Comparison of ENCODE assay signal across 8 cellular contexts in the genomic region with DNA sequence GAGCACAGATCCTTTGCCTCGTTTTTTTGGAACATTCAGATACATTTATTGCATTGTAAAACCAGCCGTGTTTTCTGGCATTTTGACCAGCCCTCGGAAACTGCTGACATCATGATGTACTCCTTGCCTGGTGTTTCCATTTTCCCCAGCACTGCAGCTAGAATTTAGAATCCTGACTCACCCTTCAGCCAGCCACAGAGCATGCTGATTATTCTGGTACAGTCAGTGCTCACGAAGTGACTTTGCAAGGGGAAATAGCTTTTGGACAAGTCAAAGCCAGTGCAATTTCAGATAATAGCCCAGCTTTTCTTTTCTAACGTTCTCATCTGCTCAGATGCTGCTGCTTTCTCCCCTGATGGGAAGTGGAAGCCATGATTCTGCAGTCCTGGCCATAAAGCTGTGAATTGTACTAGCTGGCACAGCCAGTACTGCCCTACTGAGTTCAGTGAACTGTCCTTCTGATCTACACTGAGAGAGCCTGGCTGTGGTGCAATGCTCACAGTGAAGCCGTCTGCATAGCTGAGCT. TPM values are rescaled to one million over a fixed set of nuclear protein-coding genes. Genes with fewer than 3 reads are reported as not detected.
DNase-seq lines count a peak whose midpoint lies in the region; ATAC-seq and TF ChIP-seq lines count a peak whose summit lies in the region.

No MANE protein-coding gene starts in this region.

- H3K27me3 ChIP-seq in neural cell (ENCODE audit: insufficient read depth, low read depth, low read length): no peaks in the 10 kb centered on the region

- H3K4me3 ChIP-seq in neural cell (ENCODE audit: low read length): no peak overlapping the region

- H3K9me3 ChIP-seq in neural cell (ENCODE audit: low read length): no peaks in the 10 kb centered on the region

- TF ChIP-seq EP300 in neural cell (conservative IDR thresholded peaks at IDR 0.05; ENCODE audit: poor library complexity, severe bottlenecking): no peak

- no peaks in the 10 kb centered on the region for H3K9me2 ChIP-seq in neural cell (ENCODE audit: insufficient read depth, low read length)

- H2AFZ ChIP-seq in neural cell (ENCODE audit: low read depth, low read length): no peak overlapping the region

- H3K79me2 ChIP-seq in neural cell (replicated peaks; ENCODE audit: insufficient read depth, low read length): no peaks in the 10 kb centered on the region

- ATAC-seq in esophagus mucosa: peak; percentile 87

- H3K27ac ChIP-seq in neural cell (ENCODE audit: low read length): no peak overlapping the region

- DNase-seq in ELR (ENCODE audit: low read depth) (peak; percentile 96), RPMI7951 (ENCODE audit: low read depth) (peak; percentile 89), mesenteric fat pad (ENCODE audit: low spot score) (no peak), GM19240 (ENCODE audit: insufficient read length, low spot score) (no peak), NCI-H2081 (lab: John Stamatoyannopoulos, UW) (no peak), NCI-H774 (lab: John Stamatoyannopoulos, UW) (no peak)

- H3K36me3 ChIP-seq in neural cell (ENCODE audit: insufficient read depth, low read length): no peaks in the 10 kb centered on the region

- H3K9ac ChIP-seq in neural cell (ENCODE audit: low read length): peak overlapping the region; percentile 16

- H3F3A ChIP-seq in neural cell (ENCODE audit: insufficient read depth, low read length, poor library complexity, severe bottlenecking): no peaks in the 10 kb centered on the region

- H4K20me1 ChIP-seq in neural cell (ENCODE audit: insufficient read depth): no peaks in the 10 kb centered on the region

- TF ChIP-seq CTCF in neural cell (IDR thresholded peaks at IDR 0.05; ENCODE audit: poor library complexity, severe bottlenecking): no peak

- TF ChIP-seq RAD21 in neural cell (conservative IDR thresholded peaks at IDR 0.05): no peak

- no peak overlapping the region for H3K4me2 ChIP-seq in neural cell (ENCODE audit: low read length)

TF ChIP-seq in neural cell, 6 proteins besides CTCF, POLR2A, EP300 and RAD21:
- TF ChIP-seq TAF1 (IDR thresholded peaks at IDR 0.05; ENCODE audit: low read depth): no peak
- no peak for TF ChIP-seq EZH2 (IDR thresholded peaks at IDR 0.05; ENCODE audit: borderline replicate concordance, insufficient read depth, low read length, poor library complexity, severe bottlenecking)
- TF ChIP-seq REST (IDR thresholded peaks at IDR 0.05; ENCODE audit: borderline replicate concordance): no peak
- no peak for TF ChIP-seq MXI1 (conservative IDR thresholded peaks at IDR 0.05; ENCODE audit: poor library complexity, severe bottlenecking)
- no peak for TF ChIP-seq SMC3 (conservative IDR thresholded peaks at IDR 0.05; ENCODE audit: poor library complexity)
- TF ChIP-seq POLR2AphosphoS5 (IDR thresholded peaks at IDR 0.05): no peak

RNA-seq across cellular contexts. Expression of gene CNBP, which starts 12.1 kb away (rescaled TPM):
- total RNA-seq in RPMI7951 (2014; rRNA removed; shearing (Covaris generic)): 394 and 396 TPM in 2 replicates
- 236 TPM for total RNA-seq in esophagus mucosa
- 278 and 329 TPM in 2 replicates for polyA plus RNA-seq in neural cell
- polyA minus RNA-seq in neural cell: 172 and 186 TPM in 2 replicates
- 338 TPM for total RNA-seq in mesenteric fat pad

RNA-seq across cellular contexts. Expression of gene ISY1, which starts 34.9 kb away (rescaled TPM):
- total RNA-seq in RPMI7951 (2014; rRNA removed; shearing (Covaris generic)): 46.6 and 49.1 TPM in 2 replicates
- total RNA-seq in esophagus mucosa (24.9 TPM), mesenteric fat pad (23.4 TPM)
- polyA plus RNA-seq in neural cell: 23.3 and 24.9 TPM in 2 replicates
- 17.0 and 17.5 TPM in 2 replicates for polyA minus RNA-seq in neural cell

RNA-seq across cellular contexts. Expression of gene COPG1, which starts 53.6 kb away (rescaled TPM):
- 139 and 166 TPM in 2 replicates for total RNA-seq in RPMI7951 (2014; rRNA removed; shearing (Covaris generic))
- total RNA-seq in esophagus mucosa (87.8 TPM), mesenteric fat pad (183 TPM)
- polyA plus RNA-seq in neural cell: 75.0 and 92.7 TPM in 2 replicates
- 104 and 106 TPM in 2 replicates for polyA minus RNA-seq in neural cell

Comparison
In these comparisons a context has a peak if more than half of its experiments do, and no peak if none do; other contexts are left out.
1. DNase-seq: peak in ELR (single experiment) and RPMI7951 (single experiment); none in mesenteric fat pad (single experiment), GM19240 (single experiment), NCI-H2081 (0 of 2) and NCI-H774 (single experiment).